In the genomic region with DNA sequence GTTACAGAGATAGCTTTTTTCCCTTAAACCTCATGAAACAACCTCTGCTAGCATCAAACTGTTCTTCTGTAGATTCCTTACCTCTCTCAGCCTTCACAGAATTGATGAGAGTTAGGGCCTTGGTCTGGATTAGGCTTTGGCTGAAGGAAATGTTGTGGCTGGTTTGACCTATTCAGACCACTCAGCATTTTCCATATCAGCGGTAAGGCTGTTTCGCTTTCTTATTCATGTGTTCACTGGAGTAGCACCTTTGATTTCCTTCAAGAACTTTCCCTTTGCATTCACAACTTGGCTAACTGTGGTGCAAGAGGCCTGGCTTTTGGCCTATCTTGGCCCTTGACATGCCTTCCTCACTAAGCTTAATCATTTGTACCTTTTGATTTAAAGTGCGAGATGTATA, we compare ENCODE assay signal across 9 cellular contexts.
"Had no signal": no experiment of that assay in that cellular context is flagged by ENCODE, and none has a peak within 500 bp of the region (broad histone marks: within the 10 kb centered on the region; RNA-seq: fewer than 3 reads in every experiment).

No MANE protein-coding gene starts in this region.

- H3K36me3 ChIP-seq: HAP-1 had no signal

- H3K9me3 ChIP-seq: HAP-1 had no signal

- H2AFZ ChIP-seq: GM23248 had no signal

- H3K4me3 Mint-ChIP-seq: HFFc6 had no signal

- H3K27ac ChIP-seq: GM23248, HL-60 had no signal

- DNase-seq: GM23248, GOT3, H7, HFFc6, IMR-90, KBM-7 had no signal

- H3K4me3 ChIP-seq: GM23248, HAP-1 had no signal

- H3K4me1 ChIP-seq: HAP-1 had no signal

- H3K27ac Mint-ChIP-seq: HFFc6 had no signal

- ATAC-seq: HCT116 had no signal

- H3K9ac ChIP-seq: GM23248 had no signal
